In the genomic region with DNA sequence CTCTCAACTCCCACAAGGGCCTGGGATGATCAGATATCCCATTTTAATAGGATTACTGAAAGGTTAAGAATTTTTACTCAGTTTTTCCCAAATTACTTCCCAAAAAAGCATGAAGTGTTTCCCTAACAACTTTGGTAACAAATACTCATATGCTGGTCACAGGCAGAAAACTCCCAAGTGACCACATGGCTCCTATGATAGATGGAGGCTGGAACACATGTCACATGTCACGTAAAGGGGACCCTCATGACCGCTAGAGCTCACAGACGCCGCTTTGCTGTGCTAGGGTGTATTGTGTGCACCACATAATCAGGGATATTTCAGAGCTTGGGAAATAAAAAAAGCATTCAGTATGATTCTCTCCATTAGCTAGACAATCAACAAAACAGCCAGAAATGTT, we compare ENCODE assay signal across 19 cellular contexts.
"Had no signal": no experiment of that assay in that cellular context is flagged by ENCODE, and none has a peak within 500 bp of the region (broad histone marks: within the 10 kb centered on the region; RNA-seq: fewer than 3 reads in every experiment).

No MANE protein-coding gene starts in this region.

- H3K9ac ChIP-seq: KMS-11, SK-N-SH had no signal

- H3K4me2 ChIP-seq: KMS-11, SK-N-SH had no signal

- H3K27ac ChIP-seq: KMS-11 had no signal

- ATAC-seq: K562 had no signal

- H3K27ac Mint-ChIP-seq: IgD-negative memory B cell had no signal

- H3K9me3 Mint-ChIP-seq: IgD-negative memory B cell had no signal

- DNase-seq: Kasumi-1, MM.1S, NCI-H1092 treated with DMSO at 0.1 percent for 48 hours, NCI-H1436, NCI-H187, NCI-H2029, NCI-H2081 treated with DMSO at 0.1 percent for 48 hours, NCI-H2171, NCI-H226, NCI-H446, NCI-H510A, NCI-H524 treated with DMSO at 0.1 percent for 48 hours, NCI-H774, RPMI8226, SK-N-SH had no signal

- H3K4me3 ChIP-seq: K562 had no signal

- H3K4me3 Mint-ChIP-seq: IgD-negative memory B cell had no signal

- H3K27me3 Mint-ChIP-seq: IgD-negative memory B cell had no signal

- FAIRE-seq: K562, RCC 7860 had no signal

- H3K9me3 ChIP-seq: SK-N-SH had no signal
